In genomic region chr2:234676109-234676858, GRCh38 we compare ENCODE assay signal across 1 cellular context.
TF ChIP-seq lines count a peak whose summit lies in the region.

No MANE protein-coding gene starts in this region.

TF ChIP-seq in liver, 16 proteins besides CTCF, POLR2A, EP300 and RAD21 (continued from another document):
- TF ChIP-seq ZBTB33 (IDR thresholded peaks at IDR 0.05) (peak; percentile 24), YY1 (IDR thresholded peaks at IDR 0.05) (peak; percentile 57), NR2F2 (IDR thresholded peaks at IDR 0.05) (no peak), ATF3 (IDR thresholded peaks at IDR 0.05) (peak; percentile 38), JUND (IDR thresholded peaks at IDR 0.05) (peak; percentile 53 to 78), HNF4A (conservative IDR thresholded peaks at IDR 0.05) (peak; percentile 61 to 78), HNF4G (IDR thresholded peaks at IDR 0.05) (no peak), TAF1 (conservative IDR thresholded peaks at IDR 0.05) (no peak), EGR1 (IDR thresholded peaks at IDR 0.05; ENCODE audit: low read depth in 2 of 2) (no peak)
